In the genomic region with DNA sequence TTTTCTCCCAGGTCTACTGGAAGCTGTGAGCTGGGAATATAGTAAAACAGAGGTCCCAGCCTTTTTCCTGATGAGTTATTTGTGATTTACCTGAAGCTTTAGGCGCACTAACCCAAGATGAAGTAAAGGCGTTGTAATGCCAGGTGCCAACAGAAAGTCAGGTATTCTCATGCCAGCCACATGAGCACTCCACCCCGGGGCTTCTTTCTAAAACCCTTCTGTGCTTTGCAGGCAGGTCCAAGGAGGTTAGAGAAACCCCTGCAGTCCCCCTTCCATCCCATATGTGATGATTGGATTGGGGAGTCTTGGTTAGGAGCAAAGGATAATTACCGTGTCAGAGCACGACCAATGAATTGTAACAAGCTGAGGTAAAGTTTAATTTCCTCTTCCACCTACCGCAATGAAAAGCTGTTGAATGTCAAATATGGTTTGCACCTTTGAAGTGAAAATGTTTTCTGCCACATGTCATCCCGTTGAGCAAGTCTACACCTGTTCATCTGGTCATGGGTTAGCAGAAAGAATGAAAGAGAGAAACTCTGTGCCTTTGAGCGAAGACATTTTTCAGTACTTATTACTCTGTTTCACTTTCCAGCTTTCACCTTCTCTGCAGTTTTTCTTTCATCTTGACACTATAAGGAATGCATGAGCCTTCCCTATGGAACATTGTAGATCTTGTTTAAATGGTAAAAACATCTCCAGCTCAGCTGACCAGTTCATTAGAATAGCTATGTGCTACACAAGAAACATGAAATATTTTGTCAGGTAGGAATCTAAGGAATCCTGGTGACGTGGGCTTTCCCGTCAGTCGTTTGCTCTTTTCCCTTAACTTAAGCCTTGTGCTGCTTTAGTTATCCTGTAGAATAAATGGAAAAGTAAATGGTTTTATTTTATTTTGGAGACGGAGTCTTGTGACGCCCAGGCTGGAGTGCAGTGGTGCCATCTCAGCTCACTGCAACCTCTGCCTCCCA, we compare ENCODE assay signal across 15 cellular contexts. TPM values are rescaled to one million over a fixed set of nuclear protein-coding genes. Genes with fewer than 3 reads are reported as not detected.
DNase-seq lines count a peak whose midpoint lies in the region; ATAC-seq and TF ChIP-seq lines count a peak whose summit lies in the region.
"Had no signal": no experiment of that assay in that cellular context is flagged by ENCODE, and none has a peak within 500 bp of the region (broad histone marks: within the 10 kb centered on the region; RNA-seq: fewer than 3 reads in every experiment).

No MANE protein-coding gene starts in this region.

- DNase-seq in mammary epithelial cell (peak; percentile 90), renal cortical epithelial cell (ENCODE audit: low read depth) (peak; percentile 86), COR-L47 (lab: John Stamatoyannopoulos, UW) (no peak), NCI-H1417 (lab: John Stamatoyannopoulos, UW) (no peak), inferior parietal cortex (ENCODE audit: extremely low spot score) (no peak)
- DNase-seq in activated CD4-positive, alpha-beta memory T cell treated with anti-CD3 and anti-CD28 coated beads, Interleukin-2, amount 10 ng/mL, durations not matched to agents 7 days and 5 days, result no peak
- DNase-seq: activated CD4-positive, alpha-beta T cell treated with anti-CD3 and anti-CD28 coated beads for 36 hours; activated naive CD4-positive, alpha-beta T cell treated with Interleukin-2 at 50 U/mL for 16 hours; CD4-positive, CD25-positive, alpha-beta regulatory T cell; effector memory CD4-positive, alpha-beta T cell; KBM-7; nephron progenitor cell; testis had no signal

- CTCF ChIA-PET in mammary epithelial cell (lab: Charles Lee; ENCODE audit: low non-redundant PET), result interaction anchor here (1.5 kb wide), 1 partner anchor 21 kb away, joined by 8 read pairs; no protein-coding TSS in a partner anchor
- CTCF ChIA-PET in activated CD4-positive, alpha-beta memory T cell treated with anti-CD3 and anti-CD28 coated beads, Interleukin-2, amount 10 ng/mL, durations not matched to agents 7 days and 5 days (lab: Charles Lee), result no interaction called here

- 2% methylated on average over 12 of the region's 13 CpGs for WGBS in mammary epithelial cell (ENCODE audit: low coverage, missing lambda C conversion rate)

- dilution Hi-C loops in mammary epithelial cell (cut with HindIII; ENCODE audit: low sequenced_read_pairs), result no loop called here

- TF ChIP-seq CTCF in mammary epithelial cell (conservative IDR thresholded peaks at IDR 0.05 in 1 of 2, IDR thresholded peaks at IDR 0.05 in 1 of 2; ENCODE audit: extremely low read depth in 1 of 2, insufficient read depth in 1 of 2, low read depth in 1 of 2, low read length in 2 of 2), result no peak

- peaks cover 69% of the 10 kb centered on the region for H3K4me1 ChIP-seq in mammary epithelial cell (ENCODE audit: insufficient read depth, low read length)
- H3K4me1 ChIP-seq: testis had no signal

- H3K9ac ChIP-seq in mammary epithelial cell (ENCODE audit: insufficient read depth, low read length), result peak overlapping the region; percentile 89

- in situ Hi-C loops in mammary epithelial cell (cut with MboI; ENCODE audit: low sequenced_read_pairs in 2 of 2), result no loop called here

- peak overlapping the region; percentile 93 for H3K27ac ChIP-seq in mammary epithelial cell (ENCODE audit: insufficient read depth, low read depth, low read length)
- H3K27ac ChIP-seq: testis had no signal

- intact Hi-C loops in mammary epithelial cell (cut with micrococcal nuclease), result loop anchor here (1.0 to 10.0 kb wide), 4 partner anchors 15 to 611 kb away; a partner anchor contains a TSS

- POLR2A ChIA-PET in activated CD4-positive, alpha-beta memory T cell treated with anti-CD3 and anti-CD28 coated beads, Interleukin-2, amount 10 ng/mL, durations not matched to agents 7 days and 5 days (lab: Charles Lee), result no interaction called here

- peaks cover 16% of the 10 kb centered on the region for H3K27me3 Mint-ChIP-seq in activated CD4-positive, alpha-beta memory T cell treated with anti-CD3 and anti-CD28 coated beads, Interleukin-2, amount 10 ng/mL, durations not matched to agents 7 days and 5 days

- peak; percentile 77 for ATAC-seq in GM19025 (IDR thresholded peaks at IDR 0.05; ENCODE audit: low read depth, unreplicated experiment)
- ATAC-seq in HG03060 (IDR thresholded peaks at IDR 0.05; ENCODE audit: low read depth, unreplicated experiment), result peak; percentile 55
- ATAC-seq: activated CD4-positive, alpha-beta T cell treated with anti-CD3 and anti-CD28 coated beads for 36 hours had no signal

- no peaks in the 10 kb centered on the region for H3K9me3 Mint-ChIP-seq in activated CD4-positive, alpha-beta memory T cell treated with anti-CD3 and anti-CD28 coated beads, Interleukin-2, amount 10 ng/mL, durations not matched to agents 7 days and 5 days
- H3K9me3 Mint-ChIP-seq: CD4-positive, CD25-positive, alpha-beta regulatory T cell; nephron progenitor cell had no signal

- peaks cover 85% of the 10 kb centered on the region for H3K79me2 ChIP-seq in mammary epithelial cell (ENCODE audit: insufficient read depth, low read length)

- no peaks in the 10 kb centered on the region for H3K4me1 Mint-ChIP-seq in activated CD4-positive, alpha-beta memory T cell treated with anti-CD3 and anti-CD28 coated beads, Interleukin-2, amount 10 ng/mL, durations not matched to agents 7 days and 5 days
- H3K4me1 Mint-ChIP-seq: activated CD4-positive, alpha-beta T cell treated with anti-CD3 and anti-CD28 coated beads for 36 hours; CD4-positive, CD25-positive, alpha-beta regulatory T cell had no signal

- H4K20me1 ChIP-seq in mammary epithelial cell (ENCODE audit: insufficient read depth, low read length), result no peaks in the 10 kb centered on the region

- H3K4me3 ChIP-seq in mammary epithelial cell (replicated peaks in 1 of 3; ENCODE audit: insufficient read depth in 1 of 3, low read depth in 2 of 3, low read length in 3 of 3), result peak overlapping the region; percentile 20 to 57 (median 37)
- H3K4me3 ChIP-seq: testis had no signal

- H3K36me3 Mint-ChIP-seq in activated CD4-positive, alpha-beta memory T cell treated with anti-CD3 and anti-CD28 coated beads, Interleukin-2, amount 10 ng/mL, durations not matched to agents 7 days and 5 days (ENCODE audit: low read depth), result no peaks in the 10 kb centered on the region
- H3K36me3 Mint-ChIP-seq: CD4-positive, CD25-positive, alpha-beta regulatory T cell had no signal

- peak overlapping the region; percentile 81 for H3K4me2 ChIP-seq in mammary epithelial cell (ENCODE audit: insufficient read depth, low read depth, low read length)

- peak overlapping the region; percentile 50 for H2AFZ ChIP-seq in mammary epithelial cell (ENCODE audit: low read depth, low read length)

- H3K36me3 ChIP-seq in mammary epithelial cell (ENCODE audit: insufficient read depth, low read length), result no peaks in the 10 kb centered on the region

- TSS peak; percentile 57 for BruUV-seq in mammary epithelial cell (replicated peaks; lab: Mats Ljungman, UMichigan)

- no peaks in the 10 kb centered on the region for H3K9me3 ChIP-seq in mammary epithelial cell (replicated peaks; ENCODE audit: insufficient read depth, low read length)
- H3K9me3 ChIP-seq: testis had no signal

- H3K27me3 ChIP-seq in mammary epithelial cell (ENCODE audit: insufficient read depth, low read length), result no peaks in the 10 kb centered on the region
- H3K27me3 ChIP-seq: testis had no signal

- H3K4me3 Mint-ChIP-seq in activated CD4-positive, alpha-beta memory T cell treated with anti-CD3 and anti-CD28 coated beads, Interleukin-2, amount 10 ng/mL, durations not matched to agents 7 days and 5 days, result no peak overlapping the region
- H3K4me3 Mint-ChIP-seq: activated CD4-positive, alpha-beta T cell treated with anti-CD3 and anti-CD28 coated beads for 36 hours; CD4-positive, CD25-positive, alpha-beta regulatory T cell; nephron progenitor cell had no signal

- H3K27ac Mint-ChIP-seq in activated CD4-positive, alpha-beta memory T cell treated with anti-CD3 and anti-CD28 coated beads, Interleukin-2, amount 10 ng/mL, durations not matched to agents 7 days and 5 days, result no peak overlapping the region
- H3K27ac Mint-ChIP-seq: activated CD4-positive, alpha-beta T cell treated with anti-CD3 and anti-CD28 coated beads for 36 hours had no signal

RNA-seq across cellular contexts. Expression of a gene that starts 55.6 kb away (rescaled TPM):
- 1 to 10 TPM; 5.4 to 8.5 TPM for total RNA-seq in mammary epithelial cell
- polyA plus RNA-seq in mammary epithelial cell, result 5.7 TPM
- 1.2 TPM for polyA minus RNA-seq in mammary epithelial cell
- total RNA-seq in renal cortical epithelial cell, result 4.0 and 13.5 TPM in 2 replicates
- under 1 TPM in 1 of 2 experiments, not detected in 1; 0.43 TPM for total RNA-seq in activated CD4-positive, alpha-beta memory T cell treated with anti-CD3 and anti-CD28 coated beads, Interleukin-2, amount 10 ng/mL, durations not matched to agents 7 days and 5 days
- total RNA-seq: activated CD4-positive, alpha-beta T cell treated with anti-CD3 and anti-CD28 coated beads for 36 hours; CD4-positive, CD25-positive, alpha-beta regulatory T cell had no signal
- polyA plus RNA-seq: CD4-positive, CD25-positive, alpha-beta regulatory T cell had no signal

Comparison
In these comparisons a context has a peak if more than half of its experiments do, and no peak if none do; other contexts are left out.
1. DNase-seq: peak in mammary epithelial cell (single experiment) and renal cortical epithelial cell (single experiment); none in COR-L47 (single experiment), NCI-H1417 (0 of 3), activated CD4-positive, alpha-beta memory T cell treated with anti-CD3 and anti-CD28 coated beads, Interleukin-2, amount 10 ng/mL, durations not matched to agents 7 days and 5 days (single experiment) and inferior parietal cortex (single experiment).